16 cellular contexts compared by ENCODE assay signal in genomic region chr2:23525137-23525765, GRCh38.
A peak's percentile ranks its signal among the peaks of the same experiment; 100 is the strongest.
DNase-seq lines count a peak whose midpoint lies in the region; ATAC-seq and TF ChIP-seq lines count a peak whose summit lies in the region.
"Had no signal": no experiment of that assay in that cellular context is flagged by ENCODE, and none has a peak within 500 bp of the region (broad histone marks: within the 10 kb centered on the region; RNA-seq: fewer than 3 reads in every experiment).

No MANE protein-coding gene starts in this region.

- H4K8ac ChIP-seq in IMR-90 (ENCODE audit: low read depth in 2 of 2, low read length in 2 of 2) = peak overlapping the region in 1 of 2 experiments; percentile 60; a peak in 1 of 4 replicates

- dilution Hi-C loops in IMR-90 (cut with HindIII; ENCODE audit: low sequenced_read_pairs, unreplicated experiment) = no loop called here

- peak overlapping the region; percentile 12 for H4K91ac ChIP-seq in IMR-90 (ENCODE audit: insufficient read depth, low read depth, low read length)

- no peaks in the 10 kb centered on the region for H3K36me3 ChIP-seq in IMR-90 (ENCODE audit: control insufficient read depth, insufficient read depth, low read length)
- no peaks in the 10 kb centered on the region for H3K36me3 ChIP-seq in muscle layer of duodenum (ENCODE audit: control insufficient read depth in 1 of 2, insufficient read depth in 2 of 2, low read length in 2 of 2)
- no peaks in the 10 kb centered on the region for H3K36me3 ChIP-seq in suprapubic skin
- H3K36me3 ChIP-seq: ovary had no signal

- TF ChIP-seq POLR2A in IMR-90 (IDR thresholded peaks at IDR 0.05; ENCODE audit: low read depth, low read length) (no peak), suprapubic skin (IDR thresholded peaks at IDR 0.05) (no peak)

- no peak for ATAC-seq in IMR-90 (ENCODE audit: low read depth)
- ATAC-seq in HG03135 (IDR thresholded peaks at IDR 0.05; ENCODE audit: unreplicated experiment) = no peak
- no peak for ATAC-seq in activated CD8-positive, alpha-beta memory T cell treated with anti-CD3 and anti-CD28 coated beads, Interleukin-2, amount 10 ng/mL, durations not matched to agents 7 days and 5 days
- ATAC-seq: GM23338 had no signal

- no peak overlapping the region for H2AFZ ChIP-seq in IMR-90 (replicated peaks; ENCODE audit: low read length, poor library complexity)
- H2AFZ ChIP-seq: GM23338 had no signal

- no peak overlapping the region for H3K23ac ChIP-seq in IMR-90 (ENCODE audit: low read depth, low read length)

- CTCF ChIA-PET in IMR-90 (lab: Yijun Ruan, JAX) = no interaction called here
- CTCF ChIA-PET in activated CD8-positive, alpha-beta memory T cell treated with anti-CD3 and anti-CD28 coated beads, Interleukin-2, amount 10 ng/mL, durations not matched to agents 7 days and 5 days (lab: Charles Lee) = no interaction called here

- peak overlapping the region; percentile 8 for H2AK9ac ChIP-seq in IMR-90 (replicated peaks; ENCODE audit: low read depth, low read length, poor library complexity)

- H2BK20ac ChIP-seq in IMR-90 (ENCODE audit: low read depth, low read length) = no peak overlapping the region

- no peak overlapping the region for H3K56ac ChIP-seq in IMR-90 (ENCODE audit: extremely low read depth, insufficient read depth, low read length)

- peak overlapping the region; percentile 38; the same call in 1 of the 2 replicates for H2AK5ac ChIP-seq in IMR-90 (ENCODE audit: low read depth, low read length)

- BruUV-seq in IMR-90 (replicated peaks; lab: Mats Ljungman, UMichigan) = no TSS peak

- H3K18ac ChIP-seq in IMR-90 (ENCODE audit: low read depth, low read length) = no peak overlapping the region

- H3K4me3 ChIP-seq in IMR-90 (ENCODE audit: insufficient read depth, low read depth, low read length) (no peak overlapping the region), muscle layer of duodenum (ENCODE audit: low read depth in 1 of 2, low read length in 2 of 2) (no peak overlapping the region), suprapubic skin (no peak overlapping the region)
- H3K4me3 ChIP-seq: coronary artery, GM23338, ovary had no signal

- no peak for DNase-seq in IMR-90
- no peak for DNase-seq in endothelial cell (ENCODE audit: low spot score)
- DNase-seq in suprapubic skin (ENCODE audit: low spot score in 2 of 2) = no peak
- no peak for DNase-seq in NCI-H748 (lab: John Stamatoyannopoulos, UW; ENCODE audit: unreplicated experiment)
- no peak for DNase-seq in activated CD8-positive, alpha-beta memory T cell treated with anti-CD3 and anti-CD28 coated beads, Interleukin-2, amount 10 ng/mL, durations not matched to agents 7 days and 5 days
- DNase-seq in retina = no peak
- DNase-seq: activated CD8-positive, alpha-beta memory T cell treated with anti-CD3 and anti-CD28 coated beads for 24 hours; Karpas-422; NCI-H1417 treated with DMSO at 0.1 percent for 48 hours had no signal

- no peak overlapping the region for H2BK120ac ChIP-seq in IMR-90 (ENCODE audit: low read depth, low read length)

- 0 out of 2 replicates have a peak overlapping the region, but pooled peaks have one; percentile 17 for H3K4ac ChIP-seq in IMR-90 (ENCODE audit: low read depth, low read length)

- TF ChIP-seq RAD21 in IMR-90 (IDR thresholded peaks at IDR 0.05; ENCODE audit: low read length) = no peak

- H3K9me3 Mint-ChIP-seq in endothelial cell (ENCODE audit: unreplicated experiment) = no peaks in the 10 kb centered on the region
- H3K9me3 Mint-ChIP-seq in activated CD8-positive, alpha-beta memory T cell treated with anti-CD3 and anti-CD28 coated beads, Interleukin-2, amount 10 ng/mL, durations not matched to agents 7 days and 5 days (ENCODE audit: low read depth) = no peaks in the 10 kb centered on the region
- H3K9me3 Mint-ChIP-seq: GM23338; mesothelial cell of epicardium; stimulated activated naive CD8-positive, alpha-beta T cell treated with anti-CD3 and anti-CD28 coated beads, Interleukin-15, amount 100 ng/mL, for 72 hours had no signal

- H3K27ac ChIP-seq in IMR-90 (ENCODE audit: insufficient read depth, low read length) = no peak overlapping the region
- H3K27ac ChIP-seq in muscle layer of duodenum (ENCODE audit: low read length) = peak overlapping the region; percentile 70
- peak overlapping the region; percentile 65 for H3K27ac ChIP-seq in suprapubic skin

- H3K4me1 Mint-ChIP-seq in endothelial cell (ENCODE audit: unreplicated experiment) = peaks cover 16% of the 10 kb centered on the region
- peaks cover 5% of the 10 kb centered on the region for H3K4me1 Mint-ChIP-seq in activated CD8-positive, alpha-beta memory T cell treated with anti-CD3 and anti-CD28 coated beads, Interleukin-2, amount 10 ng/mL, durations not matched to agents 7 days and 5 days

- H3K9me3 ChIP-seq in IMR-90 (ENCODE audit: control insufficient read depth, insufficient read depth, low read length) (no peaks in the 10 kb centered on the region), muscle layer of duodenum (ENCODE audit: control insufficient read depth in 1 of 2, low read length in 2 of 2) (no peaks in the 10 kb centered on the region), suprapubic skin (no peaks in the 10 kb centered on the region)
- H3K9me3 ChIP-seq: ovary had no signal

- no peak overlapping the region for H2BK15ac ChIP-seq in IMR-90 (ENCODE audit: low read depth, low read length)

- H3K4me3 Mint-ChIP-seq in endothelial cell (ENCODE audit: unreplicated experiment) = peak overlapping the region; percentile 10
- no peak overlapping the region for H3K4me3 Mint-ChIP-seq in activated CD8-positive, alpha-beta memory T cell treated with anti-CD3 and anti-CD28 coated beads, Interleukin-2, amount 10 ng/mL, durations not matched to agents 7 days and 5 days
- H3K4me3 Mint-ChIP-seq: GM23338; mesothelial cell of epicardium; stimulated activated naive CD8-positive, alpha-beta T cell treated with anti-CD3 and anti-CD28 coated beads, Interleukin-15, amount 100 ng/mL, for 72 hours had no signal

- peaks cover 3% of the 10 kb centered on the region for H3K36me3 Mint-ChIP-seq in endothelial cell (ENCODE audit: low read depth, unreplicated experiment)
- H3K36me3 Mint-ChIP-seq in activated CD8-positive, alpha-beta memory T cell treated with anti-CD3 and anti-CD28 coated beads, Interleukin-2, amount 10 ng/mL, durations not matched to agents 7 days and 5 days = no peaks in the 10 kb centered on the region
- H3K36me3 Mint-ChIP-seq: mesothelial cell of epicardium had no signal

- H3K4me2 ChIP-seq in IMR-90 (ENCODE audit: low read depth, low read length) = no peak overlapping the region
- H3K4me2 ChIP-seq: GM23338 had no signal

- no peak overlapping the region for H3K9ac ChIP-seq in IMR-90 (ENCODE audit: low read depth, low read length)

- intact Hi-C loops in IMR-90 (cut with micrococcal nuclease) = no loop called here

- no peak overlapping the region; the same call in 1 of the 2 replicates for H4K5ac ChIP-seq in IMR-90 (ENCODE audit: low read depth, low read length)

- peak overlapping the region; percentile 78 for H3K27ac Mint-ChIP-seq in endothelial cell (ENCODE audit: unreplicated experiment)
- no peak overlapping the region for H3K27ac Mint-ChIP-seq in activated CD8-positive, alpha-beta memory T cell treated with anti-CD3 and anti-CD28 coated beads, Interleukin-2, amount 10 ng/mL, durations not matched to agents 7 days and 5 days
- H3K27ac Mint-ChIP-seq: stimulated activated naive CD8-positive, alpha-beta T cell treated with anti-CD3 and anti-CD28 coated beads, Interleukin-15, amount 100 ng/mL, for 72 hours had no signal

- in situ Hi-C loops in IMR-90 (cut with MboI; ENCODE audit: low sequenced_read_pairs) = no loop called here

- H3K14ac ChIP-seq in IMR-90 (replicated peaks; ENCODE audit: low read depth, low read length) = no peak overlapping the region

- H3K4me1 ChIP-seq in IMR-90 (ENCODE audit: control insufficient read depth, insufficient read depth, low read length) (peaks cover 14% of the 10 kb centered on the region), muscle layer of duodenum (ENCODE audit: control insufficient read depth in 1 of 2, insufficient read depth in 2 of 2, low read length in 2 of 2) (peaks cover 0 to 31% of the 10 kb centered on the region in 2 donors), suprapubic skin (peaks cover 34% of the 10 kb centered on the region)

- POLR2A ChIA-PET in IMR-90 (lab: Charles Lee; ENCODE audit: unreplicated experiment) = no interaction called here

- no peak overlapping the region for H2BK5ac ChIP-seq in IMR-90 (ENCODE audit: low read depth, low read length, poor library complexity, severe bottlenecking)

- peaks cover 3 to 4% of the 10 kb centered on the region in 2 experiments; a peak in 2 of 4 replicates for H3K79me1 ChIP-seq in IMR-90 (ENCODE audit: low read depth in 1 of 2, low read length in 2 of 2)

- no peak for TF ChIP-seq EP300 in suprapubic skin (IDR thresholded peaks at IDR 0.05)

- H3K27me3 ChIP-seq in IMR-90 (ENCODE audit: control insufficient read depth, insufficient read depth, low read length) (no peaks in the 10 kb centered on the region), muscle layer of duodenum (ENCODE audit: low read depth, low read length) (no peaks in the 10 kb centered on the region), suprapubic skin (no peaks in the 10 kb centered on the region)
- H3K27me3 ChIP-seq: ovary had no signal

- peaks cover 7% of the 10 kb centered on the region for H3K9me1 ChIP-seq in IMR-90 (ENCODE audit: insufficient read depth, low read length)

- TF ChIP-seq CTCF in IMR-90 (conservative IDR thresholded peaks at IDR 0.05; ENCODE audit: low read depth, low read length) = no peak
- no peak for TF ChIP-seq CTCF in endothelial cell (IDR thresholded peaks at IDR 0.05; ENCODE audit: unreplicated experiment)
- TF ChIP-seq CTCF in suprapubic skin (IDR thresholded peaks at IDR 0.05) = no peak

- H4K20me1 ChIP-seq in IMR-90 (ENCODE audit: insufficient read depth, low read length) = no peaks in the 10 kb centered on the region; the same call in 1 of the 2 replicates

- peaks cover 4% of the 10 kb centered on the region for H3K27me3 Mint-ChIP-seq in endothelial cell (ENCODE audit: unreplicated experiment)
- H3K27me3 Mint-ChIP-seq in activated CD8-positive, alpha-beta memory T cell treated with anti-CD3 and anti-CD28 coated beads, Interleukin-2, amount 10 ng/mL, durations not matched to agents 7 days and 5 days = peaks cover 2% of the 10 kb centered on the region

- WGBS in IMR-90 (ENCODE audit: extremely low coverage in 2 of 2, insufficient read length in 1 of 2), 2 experiments = 100% methylated on average over 1 of the region's 16 CpGs; no CpG with 5 or more reads in 1 of the 2 experiments
- WGBS in suprapubic skin = 54% methylated on average over 13 of the region's 16 CpGs

TF ChIP-seq in IMR-90, 13 proteins besides CTCF, POLR2A, EP300 and RAD21 (continues in another document):
- TF ChIP-seq SMC3 (IDR thresholded peaks at IDR 0.05; ENCODE audit: low read depth, low read length) = no peak
